8 cellular contexts compared by ENCODE assay signal in genomic region chr5:172179032-172179989, GRCh38. TPM values are rescaled to one million over a fixed set of nuclear protein-coding genes. Genes with fewer than 3 reads are reported as not detected.
DNase-seq lines count a peak whose midpoint lies in the region; TF ChIP-seq lines count a peak whose summit lies in the region.

No MANE protein-coding gene starts in this region.

- peak; percentile 46 for DNase-seq in stimulated activated CD4-positive, alpha-beta T cell treated with anti-CD3 and anti-CD28 coated beads, Interleukin-1b, Interleukin-23, amount 100 ng/mL, for 48 hours
- DNase-seq in stimulated activated CD4-positive, alpha-beta T cell treated with anti-CD3 and anti-CD28 coated beads, Interleukin-2, amount 100 ng/mL, for 48 hours, result no peak
- DNase-seq in activated CD8-positive, alpha-beta memory T cell treated with anti-CD3 and anti-CD28 coated beads for 24 hours, result peak; percentile 75
- DNase-seq in fibroblast of the aortic adventitia (ENCODE audit: low read depth) (peak; percentile 41), renal cortical epithelial cell (ENCODE audit: low read depth) (peak; percentile 22), RKO (ENCODE audit: low spot score) (no peak), NCI-H774 (lab: John Stamatoyannopoulos, UW) (no peak)

- H3K4me1 ChIP-seq in KMS-11 (ENCODE audit: low read depth, poor library complexity, severe bottlenecking), result peaks cover 57% of the 10 kb centered on the region

- no peaks in the 10 kb centered on the region for H4K20me1 ChIP-seq in KMS-11 (ENCODE audit: insufficient read depth)

- no peaks in the 10 kb centered on the region for H3K36me3 ChIP-seq in KMS-11 (ENCODE audit: insufficient read depth)

- peak overlapping the region; percentile 50; the same call in 1 of the 2 replicates for H3K9ac ChIP-seq in KMS-11

- 0 out of 2 replicates have a peak, but pooled peaks cover 4% of the 10 kb centered on the region for H3K79me2 ChIP-seq in KMS-11 (ENCODE audit: insufficient read depth, low read depth)

- H2AFZ ChIP-seq in KMS-11 (ENCODE audit: low read depth), result peak overlapping the region; percentile 44; the same call in 1 of the 2 replicates

- peak overlapping the region; percentile 83 for H3K4me2 ChIP-seq in KMS-11

- H3K27me3 ChIP-seq in KMS-11 (ENCODE audit: insufficient read depth, low read depth), result no peaks in the 10 kb centered on the region

- H3K4me3 ChIP-seq in KMS-11 (IDR thresholded peaks at IDR 0.05; ENCODE audit: insufficient read depth, low read depth, low read length), result no peak overlapping the region
- no peak overlapping the region for H3K4me3 ChIP-seq in fibroblast of the aortic adventitia (ENCODE audit: low read depth, low read length)

- H3K27ac ChIP-seq in KMS-11, result peak overlapping the region; percentile 82

- TF ChIP-seq CTCF in KMS-11 (conservative IDR thresholded peaks at IDR 0.05; ENCODE audit: low read depth, low read length), result no peak
- no peak for TF ChIP-seq CTCF in fibroblast of the aortic adventitia (IDR thresholded peaks at IDR 0.05; ENCODE audit: insufficient read depth, low read length)

RNA-seq across cellular contexts. Expression of gene STK10, which starts 8.7 kb away (rescaled TPM):
- total RNA-seq in fibroblast of the aortic adventitia (ENCODE audit: low replicate concordance), result 16.0 and 17.0 TPM in 2 replicates
- 20.1 and 23.5 TPM in 2 replicates for total RNA-seq in renal cortical epithelial cell

RNA-seq across cellular contexts. Expression of gene EFCAB9, which starts 14.7 kb away (rescaled TPM):
- total RNA-seq in fibroblast of the aortic adventitia (ENCODE audit: low replicate concordance) (not detected in 2 replicates), renal cortical epithelial cell (not detected in 2 replicates)

Comparison
In these comparisons a context has a peak if more than half of its experiments do, and no peak if none do; other contexts are left out.
1. DNase-seq: peak in stimulated activated CD4-positive, alpha-beta T cell treated with anti-CD3 and anti-CD28 coated beads, Interleukin-1b, Interleukin-23, amount 100 ng/mL, for 48 hours (single experiment), activated CD8-positive, alpha-beta memory T cell treated with anti-CD3 and anti-CD28 coated beads for 24 hours (single experiment), fibroblast of the aortic adventitia (single experiment) and renal cortical epithelial cell (single experiment); none in stimulated activated CD4-positive, alpha-beta T cell treated with anti-CD3 and anti-CD28 coated beads, Interleukin-2, amount 100 ng/mL, for 48 hours (0 of 2), RKO (single experiment) and NCI-H774 (single experiment).